In genomic region chr6:11710968-11711643, GRCh38 we compare ENCODE assay signal across 1 cellular context.
TF ChIP-seq lines count a peak whose summit lies in the region.

No MANE protein-coding gene starts in this region.

TF ChIP-seq in GM12878, 131 proteins besides CTCF, POLR2A, EP300 and RAD21 (continued from another document):
- peak; percentile 50 for TF ChIP-seq MLLT1 (IDR thresholded peaks at IDR 0.05)
- no peak for TF ChIP-seq SKIL (IDR thresholded peaks at IDR 0.05; ENCODE audit: low read depth, poor library complexity, severe bottlenecking)
- no peak for TF ChIP-seq ZNF207 (IDR thresholded peaks at IDR 0.05; ENCODE audit: borderline replicate concordance)
- no peak for TF ChIP-seq USF2 (IDR thresholded peaks at IDR 0.05; ENCODE audit: borderline replicate concordance, low read depth, low read length)
- TF ChIP-seq EGR1 (IDR thresholded peaks at IDR 0.05; ENCODE audit: borderline replicate concordance in 1 of 2, low read depth in 2 of 2, low read length in 2 of 2) = peak in 1 of 2 experiments; percentile 55; a peak in 1 of 3 replicates
- TF ChIP-seq TBL1XR1 (IDR thresholded peaks at IDR 0.05; ENCODE audit: low read depth, low read length) = no peak
- TF ChIP-seq NRF1 (conservative IDR thresholded peaks at IDR 0.05; ENCODE audit: low read depth, low read length) = no peak
- TF ChIP-seq NBN (IDR thresholded peaks at IDR 0.05) = no peak
- TF ChIP-seq RELB (IDR thresholded peaks at IDR 0.05; ENCODE audit: low read depth) = no peak
- TF ChIP-seq EED (IDR thresholded peaks at IDR 0.05; ENCODE audit: low read depth) = no peak
- TF ChIP-seq NFIC (IDR thresholded peaks at IDR 0.05; ENCODE audit: low read depth, low read length) = no peak
- TF ChIP-seq CEBPB (IDR thresholded peaks at IDR 0.05; ENCODE audit: borderline replicate concordance in 1 of 2, low read depth in 2 of 2, low read length in 2 of 2) = no peak
- TF ChIP-seq ZBTB40 (IDR thresholded peaks at IDR 0.05; ENCODE audit: borderline replicate concordance) = no peak
- no peak for TF ChIP-seq USF1 (IDR thresholded peaks at IDR 0.05; ENCODE audit: borderline replicate concordance, extremely low read length, insufficient read depth, low read depth, low read length)
- TF ChIP-seq ZNF622 (IDR thresholded peaks at IDR 0.05) = no peak
- TF ChIP-seq BACH1 (IDR thresholded peaks at IDR 0.05; ENCODE audit: borderline replicate concordance) = no peak
- no peak for TF ChIP-seq SP1 (IDR thresholded peaks at IDR 0.05; ENCODE audit: low read depth, low read length)
- TF ChIP-seq BRCA1 (IDR thresholded peaks at IDR 0.05; ENCODE audit: low read depth, low read length) = no peak
- TF ChIP-seq SRF (IDR thresholded peaks at IDR 0.05; ENCODE audit: low read depth in 2 of 2, low read length in 2 of 2) = no peak
- no peak for TF ChIP-seq ESRRA (IDR thresholded peaks at IDR 0.05; ENCODE audit: low read length)
- no peak for TF ChIP-seq ZBTB33 (IDR thresholded peaks at IDR 0.05)
- no peak for TF ChIP-seq POLR2AphosphoS2 (IDR thresholded peaks at IDR 0.05; ENCODE audit: low read depth, low read length)
- TF ChIP-seq NKRF (conservative IDR thresholded peaks at IDR 0.05) = no peak
- TF ChIP-seq IRF4 (IDR thresholded peaks at IDR 0.05; ENCODE audit: low read depth, low read length) = no peak
- no peak for TF ChIP-seq SMAD1 (IDR thresholded peaks at IDR 0.05; ENCODE audit: low read depth, partially characterized antibody)
